Comparison of ENCODE assay signal across 1 cellular context in the genomic region with DNA sequence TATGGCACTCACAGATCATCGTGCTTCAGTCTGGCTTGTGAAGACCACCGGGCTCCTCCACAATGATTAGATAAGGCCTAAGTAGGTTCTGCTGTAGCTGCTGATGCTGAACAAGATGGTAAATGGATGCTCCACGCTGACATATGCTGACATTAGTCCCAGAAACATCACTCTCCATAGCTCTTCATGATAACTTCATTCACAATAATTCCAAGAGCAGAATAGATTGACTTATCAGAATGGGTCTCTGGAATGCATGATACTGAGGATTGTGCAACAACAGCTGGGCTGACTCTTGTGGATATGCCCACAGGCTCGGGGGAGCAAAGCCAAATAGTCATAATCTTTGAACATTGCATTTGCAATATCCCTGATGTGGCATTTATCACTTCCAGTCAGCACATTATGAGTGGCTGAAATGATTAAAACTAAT.
A peak's percentile ranks its signal among the peaks of the same experiment; 100 is the strongest.
TF ChIP-seq lines count a peak whose summit lies in the region.

No MANE protein-coding gene starts in this region.

TF ChIP-seq in IMR-90, 13 proteins besides CTCF, POLR2A, EP300 and RAD21:
- TF ChIP-seq RCOR1 (IDR thresholded peaks at IDR 0.05; ENCODE audit: insufficient replicate concordance, low read length), result no peak
- TF ChIP-seq CEBPB (IDR thresholded peaks at IDR 0.05; ENCODE audit: low read depth, low read length), result peak; percentile 54
- 0 out of 2 replicates have a peak, but pooled peaks have one; percentile 12 for TF ChIP-seq MAFK (IDR thresholded peaks at IDR 0.05; ENCODE audit: low read depth, low read length)
